In the genomic region with DNA sequence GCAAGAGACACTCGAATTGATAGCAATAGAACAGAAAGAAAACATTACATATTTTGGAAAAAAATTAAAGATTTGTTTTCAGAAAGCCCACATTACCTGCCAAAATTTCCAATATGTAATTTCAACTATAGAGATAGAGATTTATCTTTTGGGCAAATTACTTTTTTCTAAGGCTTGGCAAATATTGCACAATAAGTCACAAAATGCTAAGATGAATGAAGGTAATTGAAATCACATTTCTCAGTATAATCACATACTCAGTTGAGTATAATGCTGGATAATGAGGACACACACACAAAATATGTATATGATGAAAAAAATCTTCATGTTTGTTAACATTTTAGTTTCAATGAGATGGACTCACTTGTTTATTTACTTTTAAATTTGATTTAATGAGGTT, we compare ENCODE assay signal across 34 cellular contexts.
"Had no signal": no experiment of that assay in that cellular context is flagged by ENCODE, and none has a peak within 500 bp of the region (broad histone marks: within the 10 kb centered on the region; RNA-seq: fewer than 3 reads in every experiment).

No MANE protein-coding gene starts in this region.

- H3K9me3 ChIP-seq: adrenal gland, ascending aorta, body of pancreas, breast epithelium had no signal

- H3K4me1 ChIP-seq: adrenal gland, ascending aorta, body of pancreas, breast epithelium had no signal

- H3K36me3 ChIP-seq: adrenal gland, ascending aorta, brain microvascular endothelial cell, breast epithelium, cardiac muscle cell had no signal

- DNase-seq: activated effector memory CD4-positive, alpha-beta T cell treated with anti-CD3 and anti-CD28 coated beads, Interleukin-2, amount 50 U/mL, for 16 hours; activated effector memory CD4-positive, alpha-beta T cell treated with Interleukin-2 at 50 U/mL for 16 hours; activated gamma-delta T cell; activated gamma-delta T cell treated with Interleukin-2 at 50 U/mL for 16 hours; activated naive CD4-positive, alpha-beta T cell; activated naive CD4-positive, alpha-beta T cell treated with anti-CD3 and anti-CD28 coated beads for 36 hours; activated naive CD4-positive, alpha-beta T cell treated with anti-CD3 and anti-CD28 coated beads, Interleukin-2, amount 10 ng/mL, durations not matched to agents 7 days and 5 days; activated naive CD4-positive, alpha-beta T cell treated with anti-CD3 and anti-CD28 coated beads, Interleukin-2, amount 50 U/mL, for 16 hours; activated naive CD4-positive, alpha-beta T cell treated with Interleukin-2 at 50 U/mL for 16 hours; activated naive CD8-positive, alpha-beta T cell treated with anti-CD3 and anti-CD28 coated beads for 36 hours; activated naive CD8-positive, alpha-beta T cell treated with anti-CD3 and anti-CD28 coated beads, Interleukin-2, amount 10 ng/mL, durations not matched to agents 7 days and 5 days; activated naive CD8-positive, alpha-beta T cell treated with anti-CD3 and anti-CD28 coated beads, Interleukin-2, amount 50 U/mL, for 24 hours; activated T-cell treated with anti-CD3 and anti-CD28 coated beads for 4 hours; activated T-cell treated with anti-CD3 and anti-CD28 coated beads, Interleukin-2, amount 50 U/mL, for 1 hour; activated T-cell treated with anti-CD3 and anti-CD28 coated beads, Interleukin-2, amount 50 U/mL, for 24 hours; activated T-cell treated with anti-CD3 and anti-CD28 coated beads, Interleukin-2, amount 50 U/mL, for 4 hours; activated T-cell treated with anti-CD3 and anti-CD28 coated beads, Interleukin-2, amount 50 U/mL, for 48 hours; activated T-cell treated with anti-CD3 and anti-CD28 coated beads, Interleukin-2, amount 50 U/mL, for 72 hours; adrenal gland; amniotic stem cell; amygdala; anterior cingulate cortex; aorta; body of pancreas; brain microvascular endothelial cell; central memory CD4-positive, alpha-beta T cell; cerebellar nuclear complex had no signal

- H3K4me3 ChIP-seq: adrenal gland, ascending aorta, body of pancreas, breast epithelium, cardiac muscle cell had no signal

- H3K27me3 ChIP-seq: adrenal gland, ascending aorta, body of pancreas, brain microvascular endothelial cell, breast epithelium, cardiac muscle cell had no signal

- ATAC-seq: activated naive CD4-positive, alpha-beta T cell treated with anti-CD3 and anti-CD28 coated beads, Interleukin-2, amount 50 U/mL, for 72 hours; activated naive CD8-positive, alpha-beta T cell treated with anti-CD3 and anti-CD28 coated beads, Interleukin-2, amount 50 U/mL, for 24 hours; activated T-cell treated with anti-CD3 and anti-CD28 coated beads, Interleukin-2, amount 50 U/mL, for 4 hours; activated T-cell treated with anti-CD3 and anti-CD28 coated beads, Interleukin-2, amount 50 U/mL, for 72 hours; activated T-helper 17 cell treated with anti-CD3 and anti-CD28 coated beads, Interleukin-2, amount 50 U/mL, for 72 hours; body of pancreas had no signal

- H3K27ac ChIP-seq: adrenal gland, ascending aorta, body of pancreas, brain microvascular endothelial cell, breast epithelium, cardiac muscle cell had no signal

- FAIRE-seq: astrocyte, bronchial epithelial cell had no signal
